ENCODE assay signal across 24 cellular contexts in the genomic region with DNA sequence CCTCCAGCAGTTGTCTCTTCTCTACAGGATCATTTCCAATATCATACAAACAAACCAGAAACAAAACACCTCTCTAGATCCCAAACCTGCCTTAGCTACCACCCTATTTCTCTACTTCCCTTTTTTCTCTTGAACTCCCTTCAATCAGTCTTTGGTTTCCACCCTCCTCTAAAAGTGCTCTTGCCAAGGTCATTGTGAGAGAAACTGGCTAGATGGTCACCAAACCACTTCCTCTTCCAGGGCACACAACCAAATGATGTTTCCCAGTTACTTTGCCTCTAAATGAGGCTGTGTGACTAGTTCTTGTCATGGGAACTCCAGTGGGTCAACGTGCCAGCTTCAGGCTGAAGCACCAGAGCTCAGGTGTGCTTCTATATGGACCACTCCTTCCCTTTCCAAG.
A peak's percentile ranks its signal among the peaks of the same experiment; 100 is the strongest.
DNase-seq lines count a peak whose midpoint lies in the region; ATAC-seq and TF ChIP-seq lines count a peak whose summit lies in the region.
"Had no signal": no experiment of that assay in that cellular context is flagged by ENCODE, and none has a peak within 500 bp of the region (broad histone marks: within the 10 kb centered on the region; RNA-seq: fewer than 3 reads in every experiment).

No MANE protein-coding gene starts in this region.

- CTCF ChIA-PET in activated CD4-positive, alpha-beta T cell treated with anti-CD3 and anti-CD28 coated beads for 36 hours (lab: Charles Lee) = interaction anchor here (1.1 kb wide), 1 partner anchor 9 kb away, joined by 3 read pairs; no protein-coding TSS in a partner anchor

- no peaks in the 10 kb centered on the region for H3K36me3 Mint-ChIP-seq in stimulated activated memory B cell treated with anti-CD40 and anti-IgM and Interleukin-4, amounts not matched to agents 10 μg/mL and 1 μg/mL and 100 μg/mL, for 72 hours
- no peaks in the 10 kb centered on the region for H3K36me3 Mint-ChIP-seq in activated CD4-positive, alpha-beta T cell treated with anti-CD3 and anti-CD28 coated beads for 36 hours (ENCODE audit: low read depth)
- H3K36me3 Mint-ChIP-seq: activated naive CD4-positive, alpha-beta T cell treated with anti-CD3 and anti-CD28 coated beads, Interleukin-2, amount 10 ng/mL, durations not matched to agents 7 days and 5 days; CD14-positive monocyte had no signal

- in situ Hi-C loops in KBM-7 (cut with MboI; ENCODE audit: low pct_unique_long_range_greater_than_20kb, low sequenced_read_pairs) = no loop called here

- no peak overlapping the region for H3K4me3 ChIP-seq in NB4 (ENCODE audit: low read depth, low read length)
- H3K4me3 ChIP-seq: colonic mucosa, SK-N-MC had no signal

- POLR2A ChIA-PET in activated CD4-positive, alpha-beta T cell treated with anti-CD3 and anti-CD28 coated beads for 36 hours (lab: Charles Lee) = no interaction called here

- intact Hi-C loops in activated CD4-positive, alpha-beta T cell treated with anti-CD3 and anti-CD28 coated beads for 36 hours (cut with DNase I, micrococcal nuclease) = no loop called here

- DNase-seq in KBM-7 (peak; percentile 81), NB4 (ENCODE audit: low read depth) (peak; percentile 94), SKM-1 treated with dmso at 0.1 percent for 144 hours (lab: John Stamatoyannopoulos, UW; ENCODE audit: unreplicated experiment) (peak; percentile 95), DMS114 treated with DMSO at 0.1 percent for 48 hours (lab: John Stamatoyannopoulos, UW; ENCODE audit: unreplicated experiment) (no peak), NCI-H2171 (lab: John Stamatoyannopoulos, UW) (no peak)
- no peak for DNase-seq in activated CD4-positive, alpha-beta T cell treated with anti-CD3 and anti-CD28 coated beads for 36 hours
- DNase-seq: activated CD8-positive, alpha-beta T cell treated with anti-CD3 and anti-CD28 coated beads for 36 hours; activated naive CD4-positive, alpha-beta T cell treated with anti-CD3 and anti-CD28 coated beads, Interleukin-2, amount 10 ng/mL, durations not matched to agents 7 days and 5 days; activated T-cell treated with anti-CD3 and anti-CD28 coated beads, Interleukin-2, amount 50 U/mL, for 48 hours; amniotic stem cell; colonic mucosa; effector memory CD4-positive, alpha-beta T cell; foreskin keratinocyte; GOT3; Karpas-422; NCI-H2081 treated with DMSO at 0.1 percent for 48 hours; NCI-H446 treated with DMSO at 0.1 percent for 48 hours; T-helper 9 cell had no signal

- H3K4me3 Mint-ChIP-seq in stimulated activated memory B cell treated with anti-CD40 and anti-IgM and Interleukin-4, amounts not matched to agents 10 μg/mL and 1 μg/mL and 100 μg/mL, for 72 hours = no peak overlapping the region
- no peak overlapping the region for H3K4me3 Mint-ChIP-seq in activated CD4-positive, alpha-beta T cell treated with anti-CD3 and anti-CD28 coated beads for 36 hours
- H3K4me3 Mint-ChIP-seq: activated CD8-positive, alpha-beta T cell treated with anti-CD3 and anti-CD28 coated beads for 36 hours; activated naive CD4-positive, alpha-beta T cell treated with anti-CD3 and anti-CD28 coated beads, Interleukin-2, amount 10 ng/mL, durations not matched to agents 7 days and 5 days; CD14-positive monocyte; stimulated activated naive CD8-positive, alpha-beta T cell treated with anti-CD3 and anti-CD28 coated beads, Interleukin-15, Interleukin-2, amounts not matched to agents 100 ng/mL and 50 ng/mL, for 24 hours had no signal

- TF ChIP-seq POLR2A in NB4 (IDR thresholded peaks at IDR 0.05; ENCODE audit: extremely low read depth, insufficient read length) = no peak

- peaks cover 9% of the 10 kb centered on the region for H3K4me1 Mint-ChIP-seq in stimulated activated memory B cell treated with anti-CD40 and anti-IgM and Interleukin-4, amounts not matched to agents 10 μg/mL and 1 μg/mL and 100 μg/mL, for 72 hours
- H3K4me1 Mint-ChIP-seq in activated CD4-positive, alpha-beta T cell treated with anti-CD3 and anti-CD28 coated beads for 36 hours = no peaks in the 10 kb centered on the region

- TF ChIP-seq CTCF in NB4 (IDR thresholded peaks at IDR 0.05; ENCODE audit: low read depth, low read length) = no peak

- H3K9me3 Mint-ChIP-seq in stimulated activated memory B cell treated with anti-CD40 and anti-IgM and Interleukin-4, amounts not matched to agents 10 μg/mL and 1 μg/mL and 100 μg/mL, for 72 hours = no peaks in the 10 kb centered on the region
- no peaks in the 10 kb centered on the region for H3K9me3 Mint-ChIP-seq in activated CD4-positive, alpha-beta T cell treated with anti-CD3 and anti-CD28 coated beads for 36 hours (ENCODE audit: low read depth)
- H3K9me3 Mint-ChIP-seq: activated CD8-positive, alpha-beta T cell treated with anti-CD3 and anti-CD28 coated beads for 36 hours; activated naive CD4-positive, alpha-beta T cell treated with anti-CD3 and anti-CD28 coated beads, Interleukin-2, amount 10 ng/mL, durations not matched to agents 7 days and 5 days; CD14-positive monocyte; stimulated activated naive CD8-positive, alpha-beta T cell treated with anti-CD3 and anti-CD28 coated beads, Interleukin-15, Interleukin-2, amounts not matched to agents 100 ng/mL and 50 ng/mL, for 24 hours had no signal

- peak; percentile 71 for ATAC-seq in stimulated activated memory B cell treated with anti-CD40 and anti-IgM and Interleukin-4, amounts not matched to agents 10 μg/mL and 1 μg/mL and 100 μg/mL, for 72 hours
- no peak for ATAC-seq in activated CD4-positive, alpha-beta T cell treated with anti-CD3 and anti-CD28 coated beads for 36 hours
- ATAC-seq: activated CD4-positive, CD25-positive, alpha-beta regulatory T cell treated with anti-CD3 and anti-CD28 coated beads, Interleukin-2, amount 50 U/mL, for 24 hours; activated CD8-positive, alpha-beta T cell treated with anti-CD3 and anti-CD28 coated beads for 36 hours; sciatic nerve had no signal

- H3K27me3 Mint-ChIP-seq in stimulated activated memory B cell treated with anti-CD40 and anti-IgM and Interleukin-4, amounts not matched to agents 10 μg/mL and 1 μg/mL and 100 μg/mL, for 72 hours = no peaks in the 10 kb centered on the region
- peaks cover 4% of the 10 kb centered on the region for H3K27me3 Mint-ChIP-seq in activated CD4-positive, alpha-beta T cell treated with anti-CD3 and anti-CD28 coated beads for 36 hours

- no peak overlapping the region for H3K27ac Mint-ChIP-seq in stimulated activated memory B cell treated with anti-CD40 and anti-IgM and Interleukin-4, amounts not matched to agents 10 μg/mL and 1 μg/mL and 100 μg/mL, for 72 hours
- H3K27ac Mint-ChIP-seq in activated CD4-positive, alpha-beta T cell treated with anti-CD3 and anti-CD28 coated beads for 36 hours = no peak overlapping the region
- H3K27ac Mint-ChIP-seq: activated CD8-positive, alpha-beta T cell treated with anti-CD3 and anti-CD28 coated beads for 36 hours; activated naive CD4-positive, alpha-beta T cell treated with anti-CD3 and anti-CD28 coated beads, Interleukin-2, amount 10 ng/mL, durations not matched to agents 7 days and 5 days; stimulated activated naive CD8-positive, alpha-beta T cell treated with anti-CD3 and anti-CD28 coated beads, Interleukin-15, Interleukin-2, amounts not matched to agents 100 ng/mL and 50 ng/mL, for 24 hours had no signal

Comparison
In these comparisons a context has a peak if more than half of its experiments do, and no peak if none do; other contexts are left out.
1. DNase-seq: peak in KBM-7 (single experiment), NB4 (single experiment) and SKM-1 treated with dmso at 0.1 percent for 144 hours (single experiment); none in activated CD4-positive, alpha-beta T cell treated with anti-CD3 and anti-CD28 coated beads for 36 hours (single experiment), DMS114 treated with DMSO at 0.1 percent for 48 hours (single experiment) and NCI-H2171 (single experiment).